Comparison of ENCODE assay signal across 9 cellular contexts in genomic region chr2:100741880-100742814, GRCh38.
DNase-seq lines count a peak whose midpoint lies in the region; ATAC-seq, FAIRE-seq and TF ChIP-seq lines count a peak whose summit lies in the region.
"Had no signal": no experiment of that assay in that cellular context is flagged by ENCODE, and none has a peak within 500 bp of the region (broad histone marks: within the 10 kb centered on the region; RNA-seq: fewer than 3 reads in every experiment).

No MANE protein-coding gene starts in this region.

- H3K27ac ChIP-seq in pancreas, result peak overlapping the region in 1 of 4 donors; percentile 39

- WGBS in pancreas, 2 donors, result 58 to 66% methylated on average over 7 of the region's 7 CpGs

- H3K36me3 ChIP-seq in pancreas, result no peaks in the 10 kb centered on the region

- H3K27me3 ChIP-seq in pancreas, result no peaks in the 10 kb centered on the region

- in situ Hi-C loops in SK-MEL-5 (cut with HindIII; ENCODE audit: low pct_unique_long_range_greater_than_20kb, low sequenced_read_pairs), result no loop called here

- TF ChIP-seq CTCF in AG10803 (conservative IDR thresholded peaks at IDR 0.05; ENCODE audit: low read length) (no peak), fibroblast of the aortic adventitia (IDR thresholded peaks at IDR 0.05; ENCODE audit: insufficient read depth, low read length) (no peak), pancreas (IDR thresholded peaks at IDR 0.05) (no peak)

- DNase-seq in AG10803 (ENCODE audit: low read depth) (peak; percentile 100), SK-MEL-5 (ENCODE audit: low read depth, low spot score) (peak; percentile 44), fibroblast of the aortic adventitia (ENCODE audit: low read depth) (peak; percentile 100), pancreas (peak in 1 of 6 donors; percentile 5), UCSD-AML1 (lab: John Stamatoyannopoulos, UW; ENCODE audit: unreplicated experiment) (no peak), DMS 273 (lab: John Stamatoyannopoulos, UW; ENCODE audit: unreplicated experiment) (no peak), GM19239 (ENCODE audit: insufficient read length, low spot score) (no peak)
- DNase-seq: left colon had no signal

- FAIRE-seq in pancreas (lab: Jason Lieb, UNC) (no peak), GM19239 (lab: Jason Lieb, UNC) (no peak)

- peak in 3 of 4 donors; percentile 43 to 67 (median 54) for ATAC-seq in pancreas
- no peak for ATAC-seq in HG03571 (IDR thresholded peaks at IDR 0.05; ENCODE audit: unreplicated experiment)
- ATAC-seq: left colon had no signal

- H3K4me1 ChIP-seq in pancreas, result no peaks in the 10 kb centered on the region

- H3K4me3 ChIP-seq in AG10803 (ENCODE audit: low read length) (peak overlapping the region; percentile 18), fibroblast of the aortic adventitia (ENCODE audit: low read depth, low read length) (no peak overlapping the region), pancreas (no peak overlapping the region)

- H3K9me3 ChIP-seq in pancreas, result no peaks in the 10 kb centered on the region

- intact Hi-C loops in pancreas (cut with DNase I), result no loop called here

Comparison
In these comparisons a context has a peak if more than half of its experiments do, and no peak if none do; other contexts are left out.
1. DNase-seq: peak in AG10803 (single experiment), SK-MEL-5 (single experiment) and fibroblast of the aortic adventitia (single experiment); none in UCSD-AML1 (single experiment), DMS 273 (single experiment) and GM19239 (single experiment).